In genomic region chr19:45000665-45001064, GRCh38 we compare ENCODE assay signal across 1 cellular context.
TF ChIP-seq lines count a peak whose summit lies in the region.

No MANE protein-coding gene starts in this region.

TF ChIP-seq in GM12878, 131 proteins besides CTCF, POLR2A, EP300 and RAD21:
- TF ChIP-seq MLLT1 (IDR thresholded peaks at IDR 0.05), result 0 out of 2 replicates have a peak, but pooled peaks have one; percentile 21
